In genomic region chr9:35682520-35682919, GRCh38 we compare ENCODE assay signal across 29 cellular contexts. TPM values are rescaled to one million over a fixed set of nuclear protein-coding genes. Genes with fewer than 3 reads are reported as not detected.
A peak's percentile ranks its signal among the peaks of the same experiment; 100 is the strongest.
DNase-seq lines count a peak whose midpoint lies in the region; ATAC-seq and TF ChIP-seq lines count a peak whose summit lies in the region.
"Had no signal": no experiment of that assay in that cellular context is flagged by ENCODE, and none has a peak within 500 bp of the region (broad histone marks: within the 10 kb centered on the region; RNA-seq: fewer than 3 reads in every experiment).

No MANE protein-coding gene starts in this region.

- H3K27ac ChIP-seq in RWPE2 (ENCODE audit: poor library complexity, severe bottlenecking) (peak overlapping the region; percentile 33), esophagus (ENCODE audit: low read depth in 2 of 2, low read length in 1 of 2) (peak overlapping the region; percentile 20 to 50), psoas muscle (peak overlapping the region; percentile 100), thoracic aorta (peak overlapping the region; percentile 99 to 100)
- H3K27ac ChIP-seq: vagina had no signal

- no peaks in the 10 kb centered on the region for H3K27me3 ChIP-seq in RWPE2 (ENCODE audit: insufficient read depth, poor library complexity, severe bottlenecking)
- no peaks in the 10 kb centered on the region for H3K27me3 ChIP-seq in esophagus (ENCODE audit: control insufficient read depth in 1 of 2, insufficient read depth in 2 of 2, low read length in 2 of 2)
- H3K27me3 ChIP-seq in psoas muscle (ENCODE audit: insufficient read depth in 3 of 3, low read length in 2 of 3) = no peaks in the 10 kb centered on the region
- no peaks in the 10 kb centered on the region for H3K27me3 ChIP-seq in thoracic aorta (replicated peaks; ENCODE audit: insufficient read depth)
- H3K27me3 ChIP-seq: vagina had no signal

- H3K27ac Mint-ChIP-seq in progenitor cell of endocrine pancreas = no peak overlapping the region
- peak overlapping the region in 1 of 7 donors; percentile 54 for H3K27ac Mint-ChIP-seq in CD14-positive monocyte
- H3K27ac Mint-ChIP-seq: activated CD4-positive, alpha-beta T cell treated with anti-CD3 and anti-CD28 coated beads for 36 hours; activated T-cell treated with anti-CD3 and anti-CD28 coated beads, Interleukin-2, amount 50 U/mL, for 24 hours; immature natural killer cell; stimulated activated naive B cell treated with anti-CD40 and anti-IgM and Interleukin-4, amounts not matched to agents 10 μg/mL and 1 μg/mL and 100 μg/mL, for 72 hours had no signal

- H3K36me3 Mint-ChIP-seq in progenitor cell of endocrine pancreas (ENCODE audit: insufficient read depth) (peaks cover 2% of the 10 kb centered on the region), CD14-positive monocyte (no peaks in the 10 kb centered on the region)
- H3K36me3 Mint-ChIP-seq: immature natural killer cell; stimulated activated naive B cell treated with anti-CD40 and anti-IgM and Interleukin-4, amounts not matched to agents 10 μg/mL and 1 μg/mL and 100 μg/mL, for 72 hours had no signal

- 87 to 88% methylated on average over 6 of the region's 6 CpGs for WGBS in esophagus, 2 donors
- 35 to 65% (median 35%) methylated on average over 6 of the region's 6 CpGs for WGBS in psoas muscle, 3 donors

- TF ChIP-seq CTCF in RWPE2 (IDR thresholded peaks at IDR 0.05; ENCODE audit: poor library complexity, severe bottlenecking) (no peak), psoas muscle (IDR thresholded peaks at IDR 0.05) (no peak), thoracic aorta (IDR thresholded peaks at IDR 0.05) (no peak), progenitor cell of endocrine pancreas (IDR thresholded peaks at IDR 0.05; ENCODE audit: unreplicated experiment) (no peak), CD14-positive monocyte (IDR thresholded peaks at IDR 0.05) (no peak)

- peaks cover 1% of the 10 kb centered on the region for H3K4me1 Mint-ChIP-seq in progenitor cell of endocrine pancreas (ENCODE audit: low read depth)
- no peaks in the 10 kb centered on the region for H3K4me1 Mint-ChIP-seq in CD14-positive monocyte
- H3K4me1 Mint-ChIP-seq: activated CD4-positive, alpha-beta T cell treated with anti-CD3 and anti-CD28 coated beads for 36 hours; immature natural killer cell had no signal

- H3K4me1 ChIP-seq in RWPE2 (ENCODE audit: insufficient read depth, poor library complexity, severe bottlenecking) (peaks cover 2% of the 10 kb centered on the region), esophagus (ENCODE audit: control insufficient read depth in 2 of 2, insufficient read depth in 2 of 2, low read length in 1 of 2) (peaks cover 0 to 2% of the 10 kb centered on the region in 2 donors), psoas muscle (peaks cover 27% of the 10 kb centered on the region), thoracic aorta (ENCODE audit: control insufficient read depth in 1 of 2, low read depth in 2 of 2) (peaks cover 6 to 53% of the 10 kb centered on the region in 2 donors)

- H3K9me3 Mint-ChIP-seq in progenitor cell of endocrine pancreas (ENCODE audit: low read depth) (no peaks in the 10 kb centered on the region), CD14-positive monocyte (no peaks in the 10 kb centered on the region)
- H3K9me3 Mint-ChIP-seq: activated T-cell treated with anti-CD3 and anti-CD28 coated beads, Interleukin-2, amount 50 U/mL, for 24 hours; immature natural killer cell; stimulated activated naive B cell treated with anti-CD40 and anti-IgM and Interleukin-4, amounts not matched to agents 10 μg/mL and 1 μg/mL and 100 μg/mL, for 72 hours had no signal

- ATAC-seq in RWPE2 (ENCODE audit: low read depth) = peak; percentile 3; the same call in 2 of the 3 replicates
- peak in 2 of 4 donors; percentile 7 to 12 for ATAC-seq in psoas muscle
- no peak for ATAC-seq in thoracic aorta (ENCODE audit: insufficient number of reproducible peaks, low FRiP score, low read depth)
- ATAC-seq: activated CD4-positive, alpha-beta T cell treated with anti-CD3 and anti-CD28 coated beads for 36 hours; left lobe of liver; stimulated activated naive B cell treated with anti-CD40 and anti-IgM and Interleukin-4, amounts not matched to agents 10 μg/mL and 1 μg/mL and 100 μg/mL, for 72 hours had no signal

- H3K4me3 Mint-ChIP-seq in progenitor cell of endocrine pancreas (ENCODE audit: low read depth) (no peak overlapping the region), CD14-positive monocyte (no peak overlapping the region)
- H3K4me3 Mint-ChIP-seq: activated CD4-positive, alpha-beta T cell treated with anti-CD3 and anti-CD28 coated beads for 36 hours; activated T-cell treated with anti-CD3 and anti-CD28 coated beads, Interleukin-2, amount 50 U/mL, for 24 hours; immature natural killer cell; stimulated activated naive B cell treated with anti-CD40 and anti-IgM and Interleukin-4, amounts not matched to agents 10 μg/mL and 1 μg/mL and 100 μg/mL, for 72 hours had no signal

- intact Hi-C loops in psoas muscle (cut with DNase I) = no loop called here
- intact Hi-C loops in CD14-positive monocyte (cut with micrococcal nuclease) = no loop called here

- H3K4me3 ChIP-seq in RWPE2 (ENCODE audit: severe bottlenecking) (no peak overlapping the region), esophagus (ENCODE audit: low read depth in 1 of 2, low read length in 2 of 2) (no peak overlapping the region), psoas muscle (no peak overlapping the region), thoracic aorta (peak overlapping the region; percentile 94)
- H3K4me3 ChIP-seq: vagina had no signal

- H3K27me3 Mint-ChIP-seq in progenitor cell of endocrine pancreas (peaks cover 5% of the 10 kb centered on the region), CD14-positive monocyte (ENCODE audit: low read depth in 3 of 3) (peaks cover under 1 to 4% (median 3%) of the 10 kb centered on the region in 3 donors)
- H3K27me3 Mint-ChIP-seq: activated CD4-positive, alpha-beta T cell treated with anti-CD3 and anti-CD28 coated beads for 36 hours; activated T-cell treated with anti-CD3 and anti-CD28 coated beads, Interleukin-2, amount 50 U/mL, for 24 hours had no signal

- H3K9me3 ChIP-seq in RWPE2 (ENCODE audit: severe bottlenecking) (no peaks in the 10 kb centered on the region), esophagus (ENCODE audit: control insufficient read depth in 2 of 2, insufficient read depth in 1 of 2, low read depth in 1 of 2, low read length in 1 of 2) (peaks cover 0 to 3% of the 10 kb centered on the region in 2 donors), psoas muscle (no peaks in the 10 kb centered on the region), thoracic aorta (no peaks in the 10 kb centered on the region)
- H3K9me3 ChIP-seq: SK-N-SH, vagina had no signal

- no peak for DNase-seq in RWPE2 (ENCODE audit: low spot score)
- DNase-seq in psoas muscle = no peak
- no peak for DNase-seq in thoracic aorta (ENCODE audit: low spot score)
- DNase-seq in stimulated activated CD4-positive, alpha-beta T cell treated with anti-CD3 and anti-CD28 coated beads, Interleukin-4, amount 100 ng/mL, for 1 hour = no peak
- DNase-seq in OCI-M2 (lab: John Stamatoyannopoulos, UW; ENCODE audit: unreplicated experiment) = no peak
- no peak for DNase-seq in progenitor cell of endocrine pancreas (ENCODE audit: low spot score, unreplicated experiment)
- DNase-seq in CD14-positive monocyte (ENCODE audit: low spot score) = no peak
- DNase-seq: activated CD4-positive, alpha-beta T cell treated with anti-CD3 and anti-CD28 coated beads for 36 hours; activated CD8-positive, alpha-beta memory T cell treated with anti-CD3 and anti-CD28 coated beads for 24 hours; activated T-cell treated with anti-CD3 and anti-CD28 coated beads, Interleukin-2, amount 50 U/mL, for 24 hours; C1 segment of cervical spinal cord; effector CD8-positive, alpha-beta T cell; erythroblast; H7; hypothalamus; immature natural killer cell; KBM-7; mesendoderm; NCI-H1436 treated with DMSO at 0.1 percent for 48 hours; NCI-H510A; occipital lobe; retina; SK-N-SH; stimulated activated CD4-positive, alpha-beta T cell treated with anti-CD3 and anti-CD28 coated beads, Interleukin-4, amount 100 ng/mL, for 24 hours; stimulated activated naive B cell treated with anti-CD40 and anti-IgM and Interleukin-4, amounts not matched to agents 10 μg/mL and 1 μg/mL and 100 μg/mL, for 72 hours; T-helper 2 cell had no signal

- H3K36me3 ChIP-seq in RWPE2 (ENCODE audit: low read depth) (peaks cover 67% of the 10 kb centered on the region), esophagus (ENCODE audit: control insufficient read depth in 2 of 2, insufficient read depth in 2 of 2, low read length in 1 of 2) (peaks cover 0 to 12% of the 10 kb centered on the region in 2 donors), psoas muscle (ENCODE audit: insufficient read depth in 1 of 2, low read depth in 1 of 2) (peaks cover 0 to 42% of the 10 kb centered on the region in 2 donors), thoracic aorta (peaks cover 57% of the 10 kb centered on the region)

RNA-seq across cellular contexts. Expression of gene TPM2, which starts 7.2 kb away (rescaled TPM):
- polyA plus RNA-seq in esophagus (1,000 to 10,000 TPM; 1,007 to 1,288 TPM), psoas muscle (over 10,000 TPM in 2 of 3 donors, 1,000 to 10,000 TPM in 1; 6,654 to 16,334 (median 13,470) TPM), CD14-positive monocyte (not detected)
- total RNA-seq in psoas muscle (over 10,000 TPM in 1 of 4 donors, 1,000 to 10,000 TPM in 3; 6,047 to 11,456 (median 7,939) TPM), thoracic aorta (1,000 to 10,000 TPM; 4,158 to 5,700 TPM), progenitor cell of endocrine pancreas (24.3 and 32.4 TPM in 2 replicates)

RNA-seq across cellular contexts. Expression of gene CA9, which starts 8.8 kb away (rescaled TPM):
- polyA plus RNA-seq in esophagus (under 1 TPM; 0.18 to 0.94 TPM), psoas muscle (under 1 TPM; 0.03 to 0.49 (median 0.05) TPM), CD14-positive monocyte (not detected)
- total RNA-seq in psoas muscle (not detected), thoracic aorta (10 to 100 TPM in 1 of 2 donors, not detected in 1; 10.7 TPM), progenitor cell of endocrine pancreas (0.31 and 0.49 TPM in 2 replicates)
- total RNA-seq: H7 had no signal
- polyA plus RNA-seq: immature natural killer cell had no signal

RNA-seq across cellular contexts. Expression of gene ARHGEF39, which starts 17.5 kb away (rescaled TPM):
- polyA plus RNA-seq in esophagus (1 to 10 TPM; 2.4 to 4.0 TPM), psoas muscle (under 1 TPM; 0.20 to 0.79 (median 0.29) TPM), CD14-positive monocyte (under 1 TPM; 0.13 to 0.42 TPM)
- total RNA-seq in psoas muscle (under 1 TPM in 3 of 4 donors, not detected in 1; 0.07 to 0.21 (median 0.10) TPM), thoracic aorta (1 to 10 TPM in 1 of 2 donors, under 1 TPM in 1; 0.54 to 1.2 TPM), progenitor cell of endocrine pancreas (9.1 and 10.4 TPM in 2 replicates)

RNA-seq across cellular contexts. Expression of gene CCDC107, which starts 24.4 kb away (rescaled TPM):
- 10 to 100 TPM; 17.3 to 21.1 TPM for polyA plus RNA-seq in esophagus
- 10 to 100 TPM; 15.4 to 39.4 (median 27.5) TPM for total RNA-seq in psoas muscle
- 10 to 100 TPM; 21.5 to 49.4 (median 36.3) TPM for polyA plus RNA-seq in psoas muscle
- total RNA-seq in thoracic aorta = 10 to 100 TPM; 75.2 to 92.2 TPM
- total RNA-seq in progenitor cell of endocrine pancreas = 17.2 and 18.8 TPM in 2 replicates
- 10 to 100 TPM; 23.2 to 32.6 TPM for polyA plus RNA-seq in CD14-positive monocyte

RNA-seq across cellular contexts. Expression of gene RMRP, which starts 24.7 kb away (rescaled TPM):
- polyA plus RNA-seq in esophagus (100 to 1,000 TPM in 1 of 2 donors, 1 to 10 TPM in 1; 3.3 to 333 TPM), psoas muscle (10 to 100 TPM in 1 of 3 donors, not detected in 2; 26.8 TPM), CD14-positive monocyte (10 to 100 TPM in 1 of 2 donors, not detected in 1; 13.3 TPM)
- total RNA-seq in psoas muscle (over 10,000 TPM in 1 of 4 donors, 1,000 to 10,000 TPM in 3; 3,787 to 10,280 (median 6,744) TPM), thoracic aorta (1,000 to 10,000 TPM; 1,550 to 5,543 TPM), progenitor cell of endocrine pancreas (15,251 and 16,487 TPM in 2 replicates)

Comparison
In these comparisons a context has a peak if more than half of its experiments do, and no peak if none do; other contexts are left out.
1. H3K27ac ChIP-seq: peak in every context shown above with its lines; median percentile 100 in psoas muscle; 100 in thoracic aorta; 35 in esophagus; 33 in RWPE2.
2. RNA of gene TPM2, which starts 7.2 kb away (total RNA-seq): 6,047 to 11,456 TPM in psoas muscle and 4,158 to 5,700 TPM in thoracic aorta; 24.3 to 32.4 TPM in progenitor cell of endocrine pancreas; every median in the first group is over 100 times any median in the second.